Comparison of ENCODE assay signal across 9 cellular contexts in the genomic region with DNA sequence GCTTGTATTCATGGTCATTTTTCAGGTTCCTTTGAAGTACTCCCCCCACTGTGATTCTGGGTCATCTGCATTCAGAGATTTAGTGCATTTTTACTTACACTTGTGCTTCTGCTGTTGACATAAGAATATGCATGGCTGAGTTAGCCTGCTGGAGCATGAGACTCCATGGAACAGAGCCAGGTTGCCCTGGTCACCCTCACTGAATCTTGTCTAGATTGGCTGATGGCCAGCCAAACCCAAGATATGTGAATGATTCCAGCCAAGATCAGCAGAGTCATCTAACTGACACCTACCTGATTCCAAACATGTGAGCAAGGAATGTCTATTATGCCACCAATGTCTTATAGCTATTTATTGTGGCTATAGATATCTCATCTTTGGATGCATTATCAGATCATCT. TPM values are rescaled to one million over a fixed set of nuclear protein-coding genes. Genes with fewer than 3 reads are reported as not detected.
A peak's percentile ranks its signal among the peaks of the same experiment; 100 is the strongest.
DNase-seq lines count a peak whose midpoint lies in the region; ATAC-seq and TF ChIP-seq lines count a peak whose summit lies in the region.
"Had no signal": no experiment of that assay in that cellular context is flagged by ENCODE, and none has a peak within 500 bp of the region (broad histone marks: within the 10 kb centered on the region; RNA-seq: fewer than 3 reads in every experiment).

No MANE protein-coding gene starts in this region.

- in situ Hi-C loops in Caki2 (cut with HindIII; ENCODE audit: low pct_unique_long_range_greater_than_20kb, low sequenced_read_pairs), result no loop called here

- peak; percentile 94 for DNase-seq in Caki2 (ENCODE audit: low read depth)
- peak; percentile 6 for DNase-seq in NCI-H2029 treated with DMSO at 0.1 percent for 48 hours (lab: John Stamatoyannopoulos, UW)
- DNase-seq in mesothelial cell of epicardium (ENCODE audit: low spot score in 2 of 2, unreplicated experiment in 2 of 2), result peak in 1 of 2 experiments; percentile 39
- DNase-seq in stimulated activated naive CD8-positive, alpha-beta T cell treated with anti-CD3 and anti-CD28 coated beads, Interleukin-15, amount 100 ng/mL, for 72 hours, result no peak
- no peak for DNase-seq in NCI-H526 treated with DMSO at 0.1 percent for 48 hours (lab: John Stamatoyannopoulos, UW)
- DNase-seq: activated CD4-positive, CD25-positive, alpha-beta regulatory T cell treated with anti-CD3 and anti-CD28 coated beads, Interleukin-2, amount 50 U/mL, for 72 hours had no signal

- H3K27ac Mint-ChIP-seq in brain, result peak overlapping the region in 4 of 5 experiments; percentile 38 to 83 (median 70)
- peak overlapping the region; percentile 72 for H3K27ac Mint-ChIP-seq in mesothelial cell of epicardium
- peak overlapping the region in 1 of 2 donors; percentile 55 for H3K27ac Mint-ChIP-seq in stimulated activated naive CD8-positive, alpha-beta T cell treated with anti-CD3 and anti-CD28 coated beads, Interleukin-15, amount 100 ng/mL, for 72 hours

- H3K4me3 Mint-ChIP-seq in brain (peak overlapping the region in 1 of 5 experiments; percentile 48), mesothelial cell of epicardium (no peak overlapping the region)
- no peak overlapping the region for H3K4me3 Mint-ChIP-seq in stimulated activated naive CD8-positive, alpha-beta T cell treated with anti-CD3 and anti-CD28 coated beads, Interleukin-15, amount 100 ng/mL, for 72 hours

- no peak for ATAC-seq in HG03439 (IDR thresholded peaks at IDR 0.05; ENCODE audit: unreplicated experiment)
- ATAC-seq in stimulated activated naive CD8-positive, alpha-beta T cell treated with anti-CD3 and anti-CD28 coated beads, Interleukin-15, amount 100 ng/mL, for 72 hours, result no peak
- no peak for ATAC-seq in GM19467 (IDR thresholded peaks at IDR 0.05; ENCODE audit: unreplicated experiment)

- peaks cover 29% of the 10 kb centered on the region for H3K36me3 Mint-ChIP-seq in brain
- peaks cover 17% of the 10 kb centered on the region for H3K36me3 Mint-ChIP-seq in mesothelial cell of epicardium

- peaks cover 0 to 7% (median 3%) of the 10 kb centered on the region in 5 experiments for H3K9me3 Mint-ChIP-seq in brain
- peaks cover 12% of the 10 kb centered on the region for H3K9me3 Mint-ChIP-seq in mesothelial cell of epicardium
- H3K9me3 Mint-ChIP-seq in stimulated activated naive CD8-positive, alpha-beta T cell treated with anti-CD3 and anti-CD28 coated beads, Interleukin-15, amount 100 ng/mL, for 72 hours, result no peaks in the 10 kb centered on the region

- H3K4me1 Mint-ChIP-seq in brain (peaks cover 28% of the 10 kb centered on the region), mesothelial cell of epicardium (peaks cover 31% of the 10 kb centered on the region)
- H3K4me1 Mint-ChIP-seq in stimulated activated naive CD8-positive, alpha-beta T cell treated with anti-CD3 and anti-CD28 coated beads, Interleukin-15, amount 100 ng/mL, for 72 hours, result no peaks in the 10 kb centered on the region

- H3K27me3 Mint-ChIP-seq in brain, result peaks cover 4% of the 10 kb centered on the region
- no peaks in the 10 kb centered on the region for H3K27me3 Mint-ChIP-seq in mesothelial cell of epicardium (ENCODE audit: low read depth)
- H3K27me3 Mint-ChIP-seq in stimulated activated naive CD8-positive, alpha-beta T cell treated with anti-CD3 and anti-CD28 coated beads, Interleukin-15, amount 100 ng/mL, for 72 hours, result no peaks in the 10 kb centered on the region

- TF ChIP-seq CTCF in brain (conservative IDR thresholded peaks at IDR 0.05) (no peak), mesothelial cell of epicardium (IDR thresholded peaks at IDR 0.05; ENCODE audit: unreplicated experiment) (no peak)

RNA-seq across cellular contexts. Expression of a gene that starts 25.1 kb away (rescaled TPM):
- 9.9 and 19.2 TPM in 2 replicates for total RNA-seq in Caki2 (2014; rRNA removed; shearing (Covaris generic); ENCODE audit: low replicate concordance)
- polyA plus RNA-seq in brain (ENCODE audit: insufficient read depth, low read depth, low replicate concordance), result 7.3 TPM
- 36.6 to 41.2 TPM (median 37.8 TPM) in 3 replicates for total RNA-seq in mesothelial cell of epicardium

RNA-seq across cellular contexts. Expression of a gene that starts 25.3 kb away (rescaled TPM):
- total RNA-seq in Caki2 (2014; rRNA removed; shearing (Covaris generic); ENCODE audit: low replicate concordance), result 5.2 and 5.8 TPM in 2 replicates
- 4.9 TPM for polyA plus RNA-seq in brain (ENCODE audit: insufficient read depth, low read depth, low replicate concordance)
- 8.0 to 9.4 TPM (median 8.0 TPM) in 3 replicates for total RNA-seq in mesothelial cell of epicardium

Comparison
In these comparisons a context has a peak if more than half of its experiments do, and no peak if none do; other contexts are left out.
1. DNase-seq: peak in Caki2 (single experiment) and NCI-H2029 treated with DMSO at 0.1 percent for 48 hours (single experiment); none in stimulated activated naive CD8-positive, alpha-beta T cell treated with anti-CD3 and anti-CD28 coated beads, Interleukin-15, amount 100 ng/mL, for 72 hours (0 of 2) and NCI-H526 treated with DMSO at 0.1 percent for 48 hours (single experiment).